Comparison of ENCODE assay signal across 14 cellular contexts in genomic region chr16:51147776-51148673, GRCh38. TPM values are rescaled to one million over a fixed set of nuclear protein-coding genes. Genes with fewer than 3 reads are reported as not detected.
A peak's percentile ranks its signal among the peaks of the same experiment; 100 is the strongest.
DNase-seq lines count a peak whose midpoint lies in the region; ATAC-seq and TF ChIP-seq lines count a peak whose summit lies in the region.
"Had no signal": no experiment of that assay in that cellular context is flagged by ENCODE, and none has a peak within 500 bp of the region (broad histone marks: within the 10 kb centered on the region; RNA-seq: fewer than 3 reads in every experiment).

No MANE protein-coding gene starts in this region.

- no peak overlapping the region for H4K5ac ChIP-seq in IMR-90 (ENCODE audit: low read depth, low read length)

- H2AFZ ChIP-seq in IMR-90 (replicated peaks; ENCODE audit: low read length, poor library complexity), result no peak overlapping the region

- no peaks in the 10 kb centered on the region for H3K9me3 ChIP-seq in IMR-90 (ENCODE audit: control insufficient read depth, insufficient read depth, low read length)
- H3K9me3 ChIP-seq in mucosa of stomach (ENCODE audit: control insufficient read depth, low read length), result no peaks in the 10 kb centered on the region
- no peaks in the 10 kb centered on the region for H3K9me3 ChIP-seq in heart right ventricle
- H3K9me3 ChIP-seq: suprapubic skin had no signal

- H2AK9ac ChIP-seq in IMR-90 (replicated peaks; ENCODE audit: low read depth, low read length, poor library complexity), result no peak overlapping the region

- no peak overlapping the region for H2BK15ac ChIP-seq in IMR-90 (ENCODE audit: low read depth, low read length)

- H3K36me3 ChIP-seq in IMR-90 (ENCODE audit: control insufficient read depth, insufficient read depth, low read length) (no peaks in the 10 kb centered on the region; the same call in 1 of the 2 replicates), mucosa of stomach (ENCODE audit: control insufficient read depth, insufficient read depth, low read length) (no peaks in the 10 kb centered on the region), heart right ventricle (no peaks in the 10 kb centered on the region), brain microvascular endothelial cell (replicated peaks) (no peaks in the 10 kb centered on the region)
- H3K36me3 ChIP-seq: suprapubic skin had no signal

- POLR2A ChIA-PET in IMR-90 (lab: Charles Lee; ENCODE audit: unreplicated experiment), result interaction anchor here (0.5 kb wide), 1 partner anchor 20 kb away, joined by 3 read pairs; no protein-coding TSS in a partner anchor

- H4K8ac ChIP-seq in IMR-90 (ENCODE audit: low read depth in 2 of 2, low read length in 2 of 2), result peak overlapping the region in 1 of 2 experiments; percentile 14; a peak in 1 of 4 replicates

- intact Hi-C loops in IMR-90 (cut with micrococcal nuclease) (loop anchor here (2.0 to 5.0 kb wide), 3 partner anchors 671 to 835 kb away; no protein-coding TSS in a partner anchor), heart right ventricle (cut with DNase I) (loop anchor here in 1 of 10 donors (10.0 kb wide), 1 partner anchor 607 kb away; no protein-coding TSS in a partner anchor)

- no peak overlapping the region for H2AK5ac ChIP-seq in IMR-90 (ENCODE audit: low read depth, low read length)

- no TSS peak for BruUV-seq in IMR-90 (replicated peaks; lab: Mats Ljungman, UMichigan)

- ATAC-seq in IMR-90 (ENCODE audit: low read depth), result no peak
- ATAC-seq in GM21576 (IDR thresholded peaks at IDR 0.05; ENCODE audit: unreplicated experiment), result no peak
- ATAC-seq in heart right ventricle, result no peak
- ATAC-seq: PC-3 had no signal

- TF ChIP-seq POLR2A in IMR-90 (IDR thresholded peaks at IDR 0.05; ENCODE audit: low read depth, low read length), result no peak

- TF ChIP-seq RAD21 in IMR-90 (IDR thresholded peaks at IDR 0.05; ENCODE audit: low read length), result no peak

- H3K23ac ChIP-seq in IMR-90 (ENCODE audit: low read depth, low read length), result peak overlapping the region; percentile 2; the same call in 1 of the 2 replicates

- in situ Hi-C loops in IMR-90 (cut with MboI; ENCODE audit: low sequenced_read_pairs) (loop anchor here (5.0 kb wide), 1 partner anchor 614 kb away; no protein-coding TSS in a partner anchor), brain microvascular endothelial cell (cut with HindIII; ENCODE audit: low pct_ligation_motif_present, low sequenced_read_pairs) (no loop called here)

- H3K9ac ChIP-seq in IMR-90 (ENCODE audit: low read depth, low read length), result peak overlapping the region; percentile 57
- peak overlapping the region; percentile 62 for H3K9ac ChIP-seq in mucosa of stomach (ENCODE audit: low read length)

- DNase-seq in A172 (ENCODE audit: low spot score) (peak; percentile 21), IMR-90 (no peak), fibroblast of peridontal ligament (ENCODE audit: extremely low read depth) (peak; percentile 21), NCI-H1105 treated with DMSO at 0.1 percent for 48 hours (lab: John Stamatoyannopoulos, UW) (no peak), heart right ventricle (no peak), brain microvascular endothelial cell (no peak)
- DNase-seq: Calu3, dermis blood vessel endothelial cell, foreskin melanocyte, NCI-H2227 treated with DMSO at 0.1 percent for 48 hours, PC-3 had no signal

- H3K18ac ChIP-seq in IMR-90 (ENCODE audit: low read depth, low read length), result no peak overlapping the region

- H3K27ac ChIP-seq in IMR-90 (ENCODE audit: insufficient read depth, low read length) (peak overlapping the region; percentile 46; the same call in 1 of the 2 replicates), heart right ventricle (no peak overlapping the region), brain microvascular endothelial cell (no peak overlapping the region)
- H3K27ac ChIP-seq: suprapubic skin had no signal

- H3K27me3 ChIP-seq in IMR-90 (ENCODE audit: control insufficient read depth, insufficient read depth, low read length) (no peaks in the 10 kb centered on the region), mucosa of stomach (ENCODE audit: control insufficient read depth, insufficient read depth, low read length) (peaks cover 49% of the 10 kb centered on the region), heart right ventricle (peaks cover 19 to 97% (median 82%) of the 10 kb centered on the region in 7 donors), brain microvascular endothelial cell (replicated peaks) (peaks cover 26% of the 10 kb centered on the region)

- H3K4me3 ChIP-seq in IMR-90 (ENCODE audit: insufficient read depth, low read depth, low read length) (peak overlapping the region; percentile 17; the same call in 1 of the 2 replicates), mucosa of stomach (ENCODE audit: low read length) (no peak overlapping the region), heart right ventricle (no peak overlapping the region), brain microvascular endothelial cell (ENCODE audit: low read depth, low read length) (no peak overlapping the region)
- H3K4me3 ChIP-seq: suprapubic skin had no signal

- H3K14ac ChIP-seq in IMR-90 (replicated peaks; ENCODE audit: low read depth, low read length), result peak overlapping the region; percentile 51; the same call in 1 of the 2 replicates

- no peak overlapping the region for H2BK5ac ChIP-seq in IMR-90 (ENCODE audit: low read depth, low read length, poor library complexity, severe bottlenecking)

- H3K4me1 ChIP-seq in IMR-90 (ENCODE audit: control insufficient read depth, insufficient read depth, low read length) (no peaks in the 10 kb centered on the region), mucosa of stomach (ENCODE audit: control insufficient read depth, insufficient read depth, low read length) (no peaks in the 10 kb centered on the region), heart right ventricle (peaks cover 0 to 31% (median 18%) of the 10 kb centered on the region in 9 donors)

- H2BK120ac ChIP-seq in IMR-90 (ENCODE audit: low read depth, low read length), result no peak overlapping the region; the same call in 1 of the 2 replicates

- no peak for TF ChIP-seq CTCF in IMR-90 (conservative IDR thresholded peaks at IDR 0.05; ENCODE audit: low read depth, low read length)
- no peak for TF ChIP-seq CTCF in heart right ventricle (IDR thresholded peaks at IDR 0.05)
- TF ChIP-seq CTCF in brain microvascular endothelial cell (IDR thresholded peaks at IDR 0.05; ENCODE audit: low read depth, low read length, missing control alignments), result no peak

- peaks cover 18% of the 10 kb centered on the region; the same call in 1 of the 2 replicates for H4K20me1 ChIP-seq in IMR-90 (ENCODE audit: insufficient read depth, low read length)

- no CpG with 5 or more reads among the region's 3 CpGs for WGBS in IMR-90 (ENCODE audit: extremely low coverage in 2 of 2, insufficient read length in 1 of 2), 2 experiments
- WGBS in heart right ventricle, 2 donors, result 72 to 84% methylated on average over 3 of the region's 3 CpGs

- CTCF ChIA-PET in IMR-90 (lab: Yijun Ruan, JAX), result interaction anchor here (0.9 to 1.2 kb wide), 2 partner anchors 10 to 614 kb away, joined by 3 read pairs; no protein-coding TSS in a partner anchor

- 0 out of 2 replicates have a peak, but pooled peaks cover 3% of the 10 kb centered on the region for H3K9me1 ChIP-seq in IMR-90 (ENCODE audit: insufficient read depth, low read length)

- H3K4me2 ChIP-seq in IMR-90 (ENCODE audit: low read depth, low read length), result peak overlapping the region; percentile 94

- H3K4ac ChIP-seq in IMR-90 (ENCODE audit: low read depth, low read length), result peak overlapping the region; percentile 1

- H3K79me1 ChIP-seq in IMR-90 (ENCODE audit: low read depth in 1 of 2, low read length in 2 of 2), result peaks cover 0 to 11% of the 10 kb centered on the region in 2 experiments; a peak in 2 of 4 replicates

- H3K56ac ChIP-seq in IMR-90 (ENCODE audit: extremely low read depth, insufficient read depth, low read length), result peak overlapping the region; percentile 67; the same call in 1 of the 2 replicates

- no peak overlapping the region for H4K91ac ChIP-seq in IMR-90 (ENCODE audit: insufficient read depth, low read depth, low read length)

- H2BK20ac ChIP-seq in IMR-90 (ENCODE audit: low read depth, low read length), result no peak overlapping the region

- dilution Hi-C loops in IMR-90 (cut with HindIII; ENCODE audit: low sequenced_read_pairs, unreplicated experiment), result no loop called here

TF ChIP-seq in IMR-90, 13 proteins besides CTCF, POLR2A, EP300 and RAD21:
- TF ChIP-seq FOS (IDR thresholded peaks at IDR 0.05; ENCODE audit: low read depth, low read length), result no peak
- no peak for TF ChIP-seq ELK1 (IDR thresholded peaks at IDR 0.05; ENCODE audit: borderline replicate concordance, low read depth, low read length)
- TF ChIP-seq RFX5 (IDR thresholded peaks at IDR 0.05; ENCODE audit: low read depth, low read length), result no peak
- TF ChIP-seq MAZ (IDR thresholded peaks at IDR 0.05; ENCODE audit: borderline replicate concordance, low read depth, low read length), result no peak
- TF ChIP-seq SMC3 (IDR thresholded peaks at IDR 0.05; ENCODE audit: low read depth, low read length), result no peak
- no peak for TF ChIP-seq CHD1 (IDR thresholded peaks at IDR 0.05; ENCODE audit: low read depth, low read length)
- TF ChIP-seq MXI1 (IDR thresholded peaks at IDR 0.05; ENCODE audit: borderline replicate concordance, low read depth, low read length), result no peak
TF ChIP-seq in IMR-90: peak in this region for 0.

RNA-seq across cellular contexts. Expression of gene SALL1, which starts 3.0 kb away (rescaled TPM):
- total RNA-seq in A172 (2014; rRNA removed; shearing (Covaris generic)), result 3.4 and 4.0 TPM in 2 replicates
- total RNA-seq in IMR-90 (2012; rRNA removed), result 0.83 and 0.90 TPM in 2 replicates
- polyA plus RNA-seq in IMR-90 (2012; rRNA removed), result 4.8 and 5.2 TPM in 2 replicates
- polyA plus RNA-seq in IMR-90 (2012; cell fraction: cytosol; rRNA removed), result 1.9 and 2.5 TPM in 2 replicates
- 5.5 and 7.8 TPM in 2 replicates for polyA plus RNA-seq in IMR-90 (2012; cell fraction: nucleus; rRNA removed; ENCODE audit: low replicate concordance)
- total RNA-seq in heart right ventricle, result 1 to 10 TPM in 2 of 10 donors, under 1 TPM in 7, not detected in 1; 0.05 to 2.0 (median 0.56) TPM
- polyA plus RNA-seq in heart right ventricle, result under 1 TPM; 0.22 to 0.25 TPM
- total RNA-seq: Calu3, PC-3 had no signal

Comparison
In these comparisons a context has a peak if more than half of its experiments do, and no peak if none do; other contexts are left out.
1. DNase-seq: peak in A172 (single experiment) and fibroblast of peridontal ligament (single experiment); none in IMR-90 (single experiment), NCI-H1105 treated with DMSO at 0.1 percent for 48 hours (single experiment), heart right ventricle (0 of 2) and brain microvascular endothelial cell (single experiment).